ENCODE assay signal across 14 cellular contexts in genomic region chr1:30190481-30191153, GRCh38.
DNase-seq lines count a peak whose midpoint lies in the region; ATAC-seq and TF ChIP-seq lines count a peak whose summit lies in the region.
"Had no signal": no experiment of that assay in that cellular context is flagged by ENCODE, and none has a peak within 500 bp of the region (broad histone marks: within the 10 kb centered on the region; RNA-seq: fewer than 3 reads in every experiment).

No MANE protein-coding gene starts in this region.

- peak overlapping the region; percentile 82 for H3K27ac Mint-ChIP-seq in activated CD4-positive, alpha-beta memory T cell treated with anti-CD3 and anti-CD28 coated beads, Interleukin-2, amount 10 ng/mL, durations not matched to agents 7 days and 5 days
- no peak overlapping the region for H3K27ac Mint-ChIP-seq in activated CD4-positive, alpha-beta memory T cell treated with anti-CD3 and anti-CD28 coated beads for 36 hours
- no peak overlapping the region for H3K27ac Mint-ChIP-seq in chondrocyte (ENCODE audit: unreplicated experiment)
- H3K27ac Mint-ChIP-seq: activated naive CD8-positive, alpha-beta T cell treated with anti-CD3 and anti-CD28 coated beads, Interleukin-2, amount 50 U/mL, for 24 hours; activated T-cell treated with anti-CD3 and anti-CD28 coated beads, Interleukin-2, amount 50 U/mL, for 24 hours; naive B cell had no signal

- POLR2A ChIA-PET in activated CD4-positive, alpha-beta memory T cell treated with anti-CD3 and anti-CD28 coated beads, Interleukin-2, amount 10 ng/mL, durations not matched to agents 7 days and 5 days (lab: Charles Lee), result interaction anchor here (1.1 to 1.3 kb wide), 2 partner anchors 26 to 1017 kb away, joined by 3 read pairs; no protein-coding TSS in a partner anchor
- POLR2A ChIA-PET in activated CD4-positive, alpha-beta memory T cell treated with anti-CD3 and anti-CD28 coated beads for 36 hours (lab: Charles Lee), result no interaction called here

- peaks cover 46% of the 10 kb centered on the region for H3K4me1 Mint-ChIP-seq in activated CD4-positive, alpha-beta memory T cell treated with anti-CD3 and anti-CD28 coated beads, Interleukin-2, amount 10 ng/mL, durations not matched to agents 7 days and 5 days
- H3K4me1 Mint-ChIP-seq in activated CD4-positive, alpha-beta memory T cell treated with anti-CD3 and anti-CD28 coated beads for 36 hours (ENCODE audit: low read depth), result peaks cover 13% of the 10 kb centered on the region
- peaks cover 6% of the 10 kb centered on the region for H3K4me1 Mint-ChIP-seq in chondrocyte (ENCODE audit: low read depth)

- CTCF ChIA-PET in activated CD4-positive, alpha-beta memory T cell treated with anti-CD3 and anti-CD28 coated beads, Interleukin-2, amount 10 ng/mL, durations not matched to agents 7 days and 5 days (lab: Charles Lee), result interaction anchor here (1.1 to 2.6 kb wide), 4 partner anchors 8 to 190 kb away, joined by 3 to 11 read pairs (median 5); no protein-coding TSS in a partner anchor
- CTCF ChIA-PET in activated CD4-positive, alpha-beta memory T cell treated with anti-CD3 and anti-CD28 coated beads for 36 hours (lab: Charles Lee), result interaction anchor here (1.3 kb wide), 1 partner anchor 42 kb away, joined by 4 read pairs; no protein-coding TSS in a partner anchor

- TF ChIP-seq CTCF in hepatocyte (IDR thresholded peaks at IDR 0.05; ENCODE audit: poor library complexity) (no peak), dorsolateral prefrontal cortex (IDR thresholded peaks at IDR 0.05 in 54 of 56, conservative IDR thresholded peaks at IDR 0.05 in 2 of 56; ENCODE audit: low read depth in 1 of 56, partially characterized antibody in 56 of 56) (no peak), chondrocyte (IDR thresholded peaks at IDR 0.05) (no peak)

- no peaks in the 10 kb centered on the region for H3K36me3 Mint-ChIP-seq in activated CD4-positive, alpha-beta memory T cell treated with anti-CD3 and anti-CD28 coated beads, Interleukin-2, amount 10 ng/mL, durations not matched to agents 7 days and 5 days (ENCODE audit: low read depth)
- H3K36me3 Mint-ChIP-seq in activated CD4-positive, alpha-beta memory T cell treated with anti-CD3 and anti-CD28 coated beads for 36 hours, result no peaks in the 10 kb centered on the region
- H3K36me3 Mint-ChIP-seq in chondrocyte (ENCODE audit: low read depth), result no peaks in the 10 kb centered on the region
- H3K36me3 Mint-ChIP-seq: naive B cell had no signal

- H4K20me1 ChIP-seq in hepatocyte (ENCODE audit: insufficient read depth, poor library complexity, severe bottlenecking), result no peaks in the 10 kb centered on the region

- intact Hi-C loops in activated CD4-positive, alpha-beta memory T cell treated with anti-CD3 and anti-CD28 coated beads for 36 hours (cut with micrococcal nuclease), result no loop called here
- intact Hi-C loops in dorsolateral prefrontal cortex (cut with DNase I), result no loop called here

- no peaks in the 10 kb centered on the region for H3K9me3 Mint-ChIP-seq in activated CD4-positive, alpha-beta memory T cell treated with anti-CD3 and anti-CD28 coated beads, Interleukin-2, amount 10 ng/mL, durations not matched to agents 7 days and 5 days
- H3K9me3 Mint-ChIP-seq in activated CD4-positive, alpha-beta memory T cell treated with anti-CD3 and anti-CD28 coated beads for 36 hours, result no peaks in the 10 kb centered on the region
- H3K9me3 Mint-ChIP-seq in chondrocyte (ENCODE audit: low read depth), result no peaks in the 10 kb centered on the region
- H3K9me3 Mint-ChIP-seq: activated naive CD8-positive, alpha-beta T cell treated with anti-CD3 and anti-CD28 coated beads, Interleukin-2, amount 50 U/mL, for 24 hours; activated T-cell treated with anti-CD3 and anti-CD28 coated beads, Interleukin-2, amount 50 U/mL, for 24 hours had no signal

- DNase-seq in activated CD4-positive, alpha-beta memory T cell treated with anti-CD3 and anti-CD28 coated beads, Interleukin-2, amount 10 ng/mL, durations not matched to agents 7 days and 5 days, result no peak
- no peak for DNase-seq in activated CD4-positive, alpha-beta memory T cell treated with anti-CD3 and anti-CD28 coated beads for 36 hours
- peak; percentile 75 to 85 for DNase-seq in SHP77 (lab: John Stamatoyannopoulos, UW)
- no peak for DNase-seq in hepatocyte (ENCODE audit: low spot score)
- no peak for DNase-seq in dorsolateral prefrontal cortex
- no peak for DNase-seq in chondrocyte (ENCODE audit: low spot score)
- DNase-seq: activated T-cell treated with anti-CD3 and anti-CD28 coated beads, Interleukin-2, amount 50 U/mL, for 24 hours; naive B cell; T1000 had no signal

- no peaks in the 10 kb centered on the region for H3K9me3 ChIP-seq in hepatocyte (ENCODE audit: low read depth)
- H3K9me3 ChIP-seq in stomach smooth muscle (ENCODE audit: control insufficient read depth in 2 of 2, low read length in 2 of 2), result no peaks in the 10 kb centered on the region
- H3K9me3 ChIP-seq: psoas muscle had no signal

- H3K4me3 Mint-ChIP-seq in activated CD4-positive, alpha-beta memory T cell treated with anti-CD3 and anti-CD28 coated beads, Interleukin-2, amount 10 ng/mL, durations not matched to agents 7 days and 5 days, result no peak overlapping the region
- no peak overlapping the region for H3K4me3 Mint-ChIP-seq in activated CD4-positive, alpha-beta memory T cell treated with anti-CD3 and anti-CD28 coated beads for 36 hours
- no peak overlapping the region for H3K4me3 Mint-ChIP-seq in chondrocyte (ENCODE audit: unreplicated experiment)
- H3K4me3 Mint-ChIP-seq: activated naive CD8-positive, alpha-beta T cell treated with anti-CD3 and anti-CD28 coated beads, Interleukin-2, amount 50 U/mL, for 24 hours; activated T-cell treated with anti-CD3 and anti-CD28 coated beads, Interleukin-2, amount 50 U/mL, for 24 hours had no signal

- no peak overlapping the region for H3K9ac ChIP-seq in stomach smooth muscle (ENCODE audit: low read length in 2 of 2)

- H3K9me2 ChIP-seq in hepatocyte (replicated peaks; ENCODE audit: insufficient read depth), result no peaks in the 10 kb centered on the region

- H3K79me2 ChIP-seq in hepatocyte, result no peaks in the 10 kb centered on the region

- H3K4me2 ChIP-seq in hepatocyte, result no peak overlapping the region

- peaks cover under 1% of the 10 kb centered on the region for H3K27me3 Mint-ChIP-seq in activated CD4-positive, alpha-beta memory T cell treated with anti-CD3 and anti-CD28 coated beads, Interleukin-2, amount 10 ng/mL, durations not matched to agents 7 days and 5 days
- peaks cover 10% of the 10 kb centered on the region for H3K27me3 Mint-ChIP-seq in activated CD4-positive, alpha-beta memory T cell treated with anti-CD3 and anti-CD28 coated beads for 36 hours
- H3K27me3 Mint-ChIP-seq in chondrocyte (ENCODE audit: low read depth), result peaks cover 7% of the 10 kb centered on the region

- no peak for ATAC-seq in GM18498 (IDR thresholded peaks at IDR 0.05; ENCODE audit: unreplicated experiment)

- no peak overlapping the region for H3K4me3 ChIP-seq in hepatocyte
- no peak overlapping the region for H3K4me3 ChIP-seq in stomach smooth muscle (ENCODE audit: low read length in 2 of 2)
- no peak overlapping the region for H3K4me3 ChIP-seq in dorsolateral prefrontal cortex
- H3K4me3 ChIP-seq: psoas muscle had no signal

- 73% methylated on average over 10 of the region's 10 CpGs for WGBS in hepatocyte (ENCODE audit: low lambda C conversion rate, missing lambda C conversion rate)

- H3K36me3 ChIP-seq in hepatocyte (replicated peaks; ENCODE audit: insufficient read depth, low read depth), result no peaks in the 10 kb centered on the region
- H3K36me3 ChIP-seq in stomach smooth muscle (ENCODE audit: control insufficient read depth in 2 of 2, insufficient read depth in 2 of 2, low read length in 2 of 2), result no peaks in the 10 kb centered on the region

- H3K27me3 ChIP-seq in hepatocyte (peaks cover 8% of the 10 kb centered on the region), stomach smooth muscle (ENCODE audit: control insufficient read depth in 1 of 2, insufficient read depth in 2 of 2, low read length in 2 of 2) (peaks cover 13 to 19% of the 10 kb centered on the region in 2 donors), dorsolateral prefrontal cortex (peaks cover 0 to 42% (median 4%) of the 10 kb centered on the region in 45 donors)

- H2AFZ ChIP-seq in hepatocyte, result no peak overlapping the region

- H3K4me1 ChIP-seq in hepatocyte (ENCODE audit: insufficient read depth), result peaks cover 4% of the 10 kb centered on the region
- H3K4me1 ChIP-seq in stomach smooth muscle (ENCODE audit: control insufficient read depth, insufficient read depth, low read length), result peaks cover 3% of the 10 kb centered on the region
- H3K4me1 ChIP-seq: foreskin keratinocyte, psoas muscle had no signal

- H3K27ac ChIP-seq in hepatocyte (peak overlapping the region; percentile 55), stomach smooth muscle (ENCODE audit: low read length) (peak overlapping the region; percentile 24), dorsolateral prefrontal cortex (no peak overlapping the region)
- H3K27ac ChIP-seq: foreskin keratinocyte, psoas muscle had no signal

Comparison
In these comparisons a context has a peak if more than half of its experiments do, and no peak if none do; other contexts are left out.
1. DNase-seq: peak in SHP77 (2 of 2); none in activated CD4-positive, alpha-beta memory T cell treated with anti-CD3 and anti-CD28 coated beads, Interleukin-2, amount 10 ng/mL, durations not matched to agents 7 days and 5 days (single experiment), activated CD4-positive, alpha-beta memory T cell treated with anti-CD3 and anti-CD28 coated beads for 36 hours (single experiment), hepatocyte (single experiment), dorsolateral prefrontal cortex (0 of 10) and chondrocyte (single experiment).
2. H3K27ac ChIP-seq: peak in hepatocyte (single experiment) and stomach smooth muscle (single experiment); none in dorsolateral prefrontal cortex (0 of 59).